1 cellular context compared by ENCODE assay signal in the genomic region with DNA sequence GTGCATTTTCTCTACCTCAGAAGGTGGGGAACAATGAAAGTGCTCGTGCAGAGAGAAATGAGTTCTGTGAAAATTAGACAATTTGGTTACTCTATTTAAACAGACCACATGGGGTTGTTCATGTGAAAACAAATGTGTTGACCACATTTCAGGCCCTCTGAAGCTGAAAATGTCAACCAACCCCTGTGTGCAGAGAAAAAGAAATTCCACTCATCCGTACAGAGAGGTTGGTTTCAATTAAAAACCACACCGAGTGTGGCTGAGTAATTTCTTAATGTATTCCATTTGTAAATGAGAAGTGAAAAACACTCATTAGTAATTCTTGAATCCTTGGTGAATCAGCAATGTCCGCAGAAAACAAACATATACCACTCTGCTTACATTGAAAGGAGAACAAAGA.
A peak's percentile ranks its signal among the peaks of the same experiment; 100 is the strongest.
TF ChIP-seq lines count a peak whose summit lies in the region.

No MANE protein-coding gene starts in this region.

TF ChIP-seq in GM12878, 131 proteins besides CTCF, POLR2A, EP300 and RAD21 (continued from another document and continues in another):
- TF ChIP-seq, protein P1, sequence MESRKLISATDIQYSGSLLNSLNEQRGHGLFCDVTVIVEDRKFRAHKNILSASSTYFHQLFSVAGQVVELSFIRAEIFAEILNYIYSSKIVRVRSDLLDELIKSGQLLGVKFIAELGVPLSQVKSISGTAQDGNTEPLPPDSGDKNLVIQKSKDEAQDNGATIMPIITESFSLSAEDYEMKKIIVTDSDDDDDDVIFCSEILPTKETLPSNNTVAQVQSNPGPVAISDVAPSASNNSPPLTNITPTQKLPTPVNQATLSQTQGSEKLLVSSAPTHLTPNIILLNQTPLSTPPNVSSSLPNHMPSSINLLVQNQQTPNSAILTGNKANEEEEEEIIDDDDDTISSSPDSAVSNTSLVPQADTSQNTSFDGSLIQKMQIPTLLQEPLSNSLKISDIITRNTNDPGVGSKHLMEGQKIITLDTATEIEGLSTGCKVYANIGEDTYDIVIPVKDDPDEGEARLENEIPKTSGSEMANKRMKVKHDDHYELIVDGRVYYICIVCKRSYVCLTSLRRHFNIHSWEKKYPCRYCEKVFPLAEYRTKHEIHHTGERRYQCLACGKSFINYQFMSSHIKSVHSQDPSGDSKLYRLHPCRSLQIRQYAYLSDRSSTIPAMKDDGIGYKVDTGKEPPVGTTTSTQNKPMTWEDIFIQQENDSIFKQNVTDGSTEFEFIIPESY (IDR thresholded peaks at IDR 0.05) = no peak
- TF ChIP-seq IRF4 (IDR thresholded peaks at IDR 0.05; ENCODE audit: low read depth, low read length) (peak; percentile 90), SPI1 (IDR thresholded peaks at IDR 0.05; ENCODE audit: borderline replicate concordance, insufficient read depth, low read depth, low read length) (peak; percentile 89), ZNF592 (IDR thresholded peaks at IDR 0.05) (no peak), BCL3 (IDR thresholded peaks at IDR 0.05; ENCODE audit: borderline replicate concordance, insufficient read depth, low read depth, low read length, poor library complexity, severe bottlenecking) (peak; percentile 82), NR2C2 (IDR thresholded peaks at IDR 0.05; ENCODE audit: borderline replicate concordance, control insufficient read depth, insufficient read length, low read depth) (no peak), YBX1 (IDR thresholded peaks at IDR 0.05) (no peak), ZNF274 (IDR thresholded peaks at IDR 0.05; ENCODE audit: insufficient read depth, insufficient read length) (no peak), TBL1XR1 (IDR thresholded peaks at IDR 0.05; ENCODE audit: low read depth, low read length) (peak; percentile 96), HDAC6 (IDR thresholded peaks at IDR 0.05; ENCODE audit: unreplicated experiment) (no peak), SUPT20H (IDR thresholded peaks at IDR 0.05; ENCODE audit: borderline replicate concordance, control insufficient read depth, low read depth, low read length) (no peak), FOS (IDR thresholded peaks at IDR 0.05; ENCODE audit: borderline replicate concordance, extremely low read depth, insufficient read length) (no peak), HDAC2 (IDR thresholded peaks at IDR 0.05) (no peak), EGR1 (IDR thresholded peaks at IDR 0.05; ENCODE audit: borderline replicate concordance in 1 of 2, low read depth in 2 of 2, low read length in 2 of 2) (no peak), MTA2 (IDR thresholded peaks at IDR 0.05; ENCODE audit: low read depth) (peak; percentile 98), E4F1 (IDR thresholded peaks at IDR 0.05; ENCODE audit: borderline replicate concordance, partially characterized antibody) (no peak), ESRRA (IDR thresholded peaks at IDR 0.05; ENCODE audit: low read length) (no peak), SMAD1 (IDR thresholded peaks at IDR 0.05; ENCODE audit: low read depth, partially characterized antibody) (no peak), ZZZ3 (IDR thresholded peaks at IDR 0.05; ENCODE audit: control insufficient read depth, insufficient read length, low read depth) (no peak), BHLHE40 (IDR thresholded peaks at IDR 0.05; ENCODE audit: borderline replicate concordance in 1 of 2, low read depth in 2 of 2, low read length in 1 of 2) (peak; percentile 94), ATF3 (IDR thresholded peaks at IDR 0.05; ENCODE audit: borderline replicate concordance, extremely low read depth, low read depth, low read length) (no peak), RUNX3 (IDR thresholded peaks at IDR 0.05; ENCODE audit: low read length) (peak; percentile 100), ZNF24 (IDR thresholded peaks at IDR 0.05) (no peak)
- TF ChIP-seq, protein P2, sequence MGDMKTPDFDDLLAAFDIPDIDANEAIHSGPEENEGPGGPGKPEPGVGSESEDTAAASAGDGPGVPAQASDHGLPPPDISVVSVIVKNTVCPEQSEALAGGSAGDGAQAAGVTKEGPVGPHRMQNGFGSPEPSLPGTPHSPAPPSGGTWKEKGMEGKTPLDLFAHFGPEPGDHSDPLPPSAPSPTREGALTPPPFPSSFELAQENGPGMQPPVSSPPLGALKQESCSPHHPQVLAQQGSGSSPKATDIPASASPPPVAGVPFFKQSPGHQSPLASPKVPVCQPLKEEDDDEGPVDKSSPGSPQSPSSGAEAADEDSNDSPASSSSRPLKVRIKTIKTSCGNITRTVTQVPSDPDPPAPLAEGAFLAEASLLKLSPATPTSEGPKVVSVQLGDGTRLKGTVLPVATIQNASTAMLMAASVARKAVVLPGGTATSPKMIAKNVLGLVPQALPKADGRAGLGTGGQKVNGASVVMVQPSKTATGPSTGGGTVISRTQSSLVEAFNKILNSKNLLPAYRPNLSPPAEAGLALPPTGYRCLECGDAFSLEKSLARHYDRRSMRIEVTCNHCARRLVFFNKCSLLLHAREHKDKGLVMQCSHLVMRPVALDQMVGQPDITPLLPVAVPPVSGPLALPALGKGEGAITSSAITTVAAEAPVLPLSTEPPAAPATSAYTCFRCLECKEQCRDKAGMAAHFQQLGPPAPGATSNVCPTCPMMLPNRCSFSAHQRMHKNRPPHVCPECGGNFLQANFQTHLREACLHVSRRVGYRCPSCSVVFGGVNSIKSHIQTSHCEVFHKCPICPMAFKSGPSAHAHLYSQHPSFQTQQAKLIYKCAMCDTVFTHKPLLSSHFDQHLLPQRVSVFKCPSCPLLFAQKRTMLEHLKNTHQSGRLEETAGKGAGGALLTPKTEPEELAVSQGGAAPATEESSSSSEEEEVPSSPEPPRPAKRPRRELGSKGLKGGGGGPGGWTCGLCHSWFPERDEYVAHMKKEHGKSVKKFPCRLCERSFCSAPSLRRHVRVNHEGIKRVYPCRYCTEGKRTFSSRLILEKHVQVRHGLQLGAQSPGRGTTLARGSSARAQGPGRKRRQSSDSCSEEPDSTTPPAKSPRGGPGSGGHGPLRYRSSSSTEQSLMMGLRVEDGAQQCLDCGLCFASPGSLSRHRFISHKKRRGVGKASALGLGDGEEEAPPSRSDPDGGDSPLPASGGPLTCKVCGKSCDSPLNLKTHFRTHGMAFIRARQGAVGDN (IDR thresholded peaks at IDR 0.05) = no peak
- TF ChIP-seq, protein P3, sequence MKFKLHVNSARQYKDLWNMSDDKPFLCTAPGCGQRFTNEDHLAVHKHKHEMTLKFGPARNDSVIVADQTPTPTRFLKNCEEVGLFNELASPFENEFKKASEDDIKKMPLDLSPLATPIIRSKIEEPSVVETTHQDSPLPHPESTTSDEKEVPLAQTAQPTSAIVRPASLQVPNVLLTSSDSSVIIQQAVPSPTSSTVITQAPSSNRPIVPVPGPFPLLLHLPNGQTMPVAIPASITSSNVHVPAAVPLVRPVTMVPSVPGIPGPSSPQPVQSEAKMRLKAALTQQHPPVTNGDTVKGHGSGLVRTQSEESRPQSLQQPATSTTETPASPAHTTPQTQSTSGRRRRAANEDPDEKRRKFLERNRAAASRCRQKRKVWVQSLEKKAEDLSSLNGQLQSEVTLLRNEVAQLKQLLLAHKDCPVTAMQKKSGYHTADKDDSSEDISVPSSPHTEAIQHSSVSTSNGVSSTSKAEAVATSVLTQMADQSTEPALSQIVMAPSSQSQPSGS (IDR thresholded peaks at IDR 0.05; ENCODE audit: low read length) = peak; percentile 98
- TF ChIP-seq, protein P4, sequence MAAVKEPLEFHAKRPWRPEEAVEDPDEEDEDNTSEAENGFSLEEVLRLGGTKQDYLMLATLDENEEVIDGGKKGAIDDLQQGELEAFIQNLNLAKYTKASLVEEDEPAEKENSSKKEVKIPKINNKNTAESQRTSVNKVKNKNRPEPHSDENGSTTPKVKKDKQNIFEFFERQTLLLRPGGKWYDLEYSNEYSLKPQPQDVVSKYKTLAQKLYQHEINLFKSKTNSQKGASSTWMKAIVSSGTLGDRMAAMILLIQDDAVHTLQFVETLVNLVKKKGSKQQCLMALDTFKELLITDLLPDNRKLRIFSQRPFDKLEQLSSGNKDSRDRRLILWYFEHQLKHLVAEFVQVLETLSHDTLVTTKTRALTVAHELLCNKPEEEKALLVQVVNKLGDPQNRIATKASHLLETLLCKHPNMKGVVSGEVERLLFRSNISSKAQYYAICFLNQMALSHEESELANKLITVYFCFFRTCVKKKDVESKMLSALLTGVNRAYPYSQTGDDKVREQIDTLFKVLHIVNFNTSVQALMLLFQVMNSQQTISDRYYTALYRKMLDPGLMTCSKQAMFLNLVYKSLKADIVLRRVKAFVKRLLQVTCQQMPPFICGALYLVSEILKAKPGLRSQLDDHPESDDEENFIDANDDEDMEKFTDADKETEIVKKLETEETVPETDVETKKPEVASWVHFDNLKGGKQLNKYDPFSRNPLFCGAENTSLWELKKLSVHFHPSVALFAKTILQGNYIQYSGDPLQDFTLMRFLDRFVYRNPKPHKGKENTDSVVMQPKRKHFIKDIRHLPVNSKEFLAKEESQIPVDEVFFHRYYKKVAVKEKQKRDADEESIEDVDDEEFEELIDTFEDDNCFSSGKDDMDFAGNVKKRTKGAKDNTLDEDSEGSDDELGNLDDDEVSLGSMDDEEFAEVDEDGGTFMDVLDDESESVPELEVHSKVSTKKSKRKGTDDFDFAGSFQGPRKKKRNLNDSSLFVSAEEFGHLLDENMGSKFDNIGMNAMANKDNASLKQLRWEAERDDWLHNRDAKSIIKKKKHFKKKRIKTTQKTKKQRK (IDR thresholded peaks at IDR 0.05; ENCODE audit: low read depth, low read length) = no peak
- TF ChIP-seq, protein P5, sequence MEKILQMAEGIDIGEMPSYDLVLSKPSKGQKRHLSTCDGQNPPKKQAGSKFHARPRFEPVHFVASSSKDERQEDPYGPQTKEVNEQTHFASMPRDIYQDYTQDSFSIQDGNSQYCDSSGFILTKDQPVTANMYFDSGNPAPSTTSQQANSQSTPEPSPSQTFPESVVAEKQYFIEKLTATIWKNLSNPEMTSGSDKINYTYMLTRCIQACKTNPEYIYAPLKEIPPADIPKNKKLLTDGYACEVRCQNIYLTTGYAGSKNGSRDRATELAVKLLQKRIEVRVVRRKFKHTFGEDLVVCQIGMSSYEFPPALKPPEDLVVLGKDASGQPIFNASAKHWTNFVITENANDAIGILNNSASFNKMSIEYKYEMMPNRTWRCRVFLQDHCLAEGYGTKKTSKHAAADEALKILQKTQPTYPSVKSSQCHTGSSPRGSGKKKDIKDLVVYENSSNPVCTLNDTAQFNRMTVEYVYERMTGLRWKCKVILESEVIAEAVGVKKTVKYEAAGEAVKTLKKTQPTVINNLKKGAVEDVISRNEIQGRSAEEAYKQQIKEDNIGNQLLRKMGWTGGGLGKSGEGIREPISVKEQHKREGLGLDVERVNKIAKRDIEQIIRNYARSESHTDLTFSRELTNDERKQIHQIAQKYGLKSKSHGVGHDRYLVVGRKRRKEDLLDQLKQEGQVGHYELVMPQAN (conservative IDR thresholded peaks at IDR 0.05) = no peak
- TF ChIP-seq, protein P6, sequence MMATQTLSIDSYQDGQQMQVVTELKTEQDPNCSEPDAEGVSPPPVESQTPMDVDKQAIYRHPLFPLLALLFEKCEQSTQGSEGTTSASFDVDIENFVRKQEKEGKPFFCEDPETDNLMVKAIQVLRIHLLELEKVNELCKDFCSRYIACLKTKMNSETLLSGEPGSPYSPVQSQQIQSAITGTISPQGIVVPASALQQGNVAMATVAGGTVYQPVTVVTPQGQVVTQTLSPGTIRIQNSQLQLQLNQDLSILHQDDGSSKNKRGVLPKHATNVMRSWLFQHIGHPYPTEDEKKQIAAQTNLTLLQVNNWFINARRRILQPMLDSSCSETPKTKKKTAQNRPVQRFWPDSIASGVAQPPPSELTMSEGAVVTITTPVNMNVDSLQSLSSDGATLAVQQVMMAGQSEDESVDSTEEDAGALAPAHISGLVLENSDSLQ (IDR thresholded peaks at IDR 0.05) = no peak
